In genomic region chr14:102782974-102783373, GRCh38 we compare ENCODE assay signal across 1 cellular context.
A peak's percentile ranks its signal among the peaks of the same experiment; 100 is the strongest.
TF ChIP-seq lines count a peak whose summit lies in the region.

No MANE protein-coding gene starts in this region.

TF ChIP-seq in GM12878, 131 proteins besides CTCF, POLR2A, EP300 and RAD21:
- TF ChIP-seq POLR2AphosphoS5 (IDR thresholded peaks at IDR 0.05; ENCODE audit: low read length) (peak; percentile 62), IKZF2 (IDR thresholded peaks at IDR 0.05) (peak in 1 of 2 experiments; percentile 14; a peak in 1 of 4 replicates), POU2F2 (IDR thresholded peaks at IDR 0.05; ENCODE audit: borderline replicate concordance, low read depth, low read length) (0 out of 3 replicates have a peak, but pooled peaks have one; percentile 18), TBL1XR1 (IDR thresholded peaks at IDR 0.05; ENCODE audit: low read depth, low read length) (no peak), IKZF1 (conservative IDR thresholded peaks at IDR 0.05) (0 out of 2 replicates have a peak, but pooled peaks have one; percentile 30), MTA2 (IDR thresholded peaks at IDR 0.05; ENCODE audit: low read depth) (no peak), NR2F1 (conservative IDR thresholded peaks at IDR 0.05) (no peak), POLR2AphosphoS2 (IDR thresholded peaks at IDR 0.05; ENCODE audit: low read depth, low read length) (0 out of 2 replicates have a peak, but pooled peaks have one; percentile 5), LARP7 (IDR thresholded peaks at IDR 0.05) (peak; percentile 52; the same call in 1 of the 2 replicates), SMARCA5 (IDR thresholded peaks at IDR 0.05) (0 out of 2 replicates have a peak, but pooled peaks have one; percentile 22), ZNF687 (IDR thresholded peaks at IDR 0.05) (peak; percentile 51; the same call in 1 of the 2 replicates)
TF ChIP-seq in GM12878: peak in this region for 8.
